1 cellular context compared by ENCODE assay signal in genomic region chr1:89822109-89822962, GRCh38.
TF ChIP-seq lines count a peak whose summit lies in the region.

No MANE protein-coding gene starts in this region.

TF ChIP-seq in K562, 482 proteins besides CTCF, POLR2A, EP300 and RAD21 (continued from another document and continues in another):
- TF ChIP-seq AFF4 (CRISPR knock-in tag; IDR thresholded peaks at IDR 0.05) (no peak), ZNF444 (CRISPR knock-in tag; IDR thresholded peaks at IDR 0.05) (no peak), DLX4 (CRISPR knock-in tag; IDR thresholded peaks at IDR 0.05) (no peak), ESRRB (CRISPR knock-in tag; IDR thresholded peaks at IDR 0.05; ENCODE audit: borderline replicate concordance) (no peak), SMC3 (conservative IDR thresholded peaks at IDR 0.05; ENCODE audit: insufficient read depth, low read depth, low read length) (no peak), ZBTB11 (CRISPR knock-in tag; IDR thresholded peaks at IDR 0.05) (no peak), ZNF239 (CRISPR knock-in tag; IDR thresholded peaks at IDR 0.05) (no peak), NR2F6 (CRISPR knock-in tag; IDR thresholded peaks at IDR 0.05) (no peak), SNAPC5 (CRISPR knock-in tag; IDR thresholded peaks at IDR 0.05) (no peak), MYBL2 (IDR thresholded peaks at IDR 0.05; ENCODE audit: low read depth) (no peak), MYBL2 (CRISPR knock-in tag; IDR thresholded peaks at IDR 0.05; ENCODE audit: borderline replicate concordance) (no peak), ZNF583 (CRISPR knock-in tag; IDR thresholded peaks at IDR 0.05) (no peak), SAP30 (IDR thresholded peaks at IDR 0.05; ENCODE audit: borderline replicate concordance, insufficient read depth, low read depth, low read length, poor library complexity, severe bottlenecking) (no peak), HSF4 (CRISPR knock-in tag; IDR thresholded peaks at IDR 0.05; ENCODE audit: borderline replicate concordance) (no peak), TFE3 (CRISPR knock-in tag; IDR thresholded peaks at IDR 0.05) (no peak), PTRF (tag; IDR thresholded peaks at IDR 0.05) (no peak), SIRT6 (IDR thresholded peaks at IDR 0.05; ENCODE audit: low read depth, low read length) (no peak), ZNF592 (IDR thresholded peaks at IDR 0.05) (0 out of 2 replicates have a peak, but pooled peaks have one; percentile 5), BRF1 (IDR thresholded peaks at IDR 0.05; ENCODE audit: borderline replicate concordance, extremely low read depth, insufficient read length) (no peak), SREBF2 (CRISPR knock-in tag; IDR thresholded peaks at IDR 0.05) (no peak), ZNF431 (CRISPR knock-in tag; IDR thresholded peaks at IDR 0.05) (no peak), ZNF696 (CRISPR knock-in tag; conservative IDR thresholded peaks at IDR 0.05) (no peak), ZNF232 (CRISPR knock-in tag; IDR thresholded peaks at IDR 0.05) (no peak), CAMTA2 (CRISPR knock-in tag; conservative IDR thresholded peaks at IDR 0.05) (no peak), MXD1 (CRISPR knock-in tag; IDR thresholded peaks at IDR 0.05; ENCODE audit: borderline replicate concordance, poor library complexity, severe bottlenecking) (no peak), NFIC (IDR thresholded peaks at IDR 0.05) (no peak), ZNF780A (CRISPR knock-in tag; IDR thresholded peaks at IDR 0.05) (no peak), NR1H2 (CRISPR knock-in tag; IDR thresholded peaks at IDR 0.05) (no peak), CBX2 (IDR thresholded peaks at IDR 0.05; ENCODE audit: insufficient read depth, low read length, poor library complexity, severe bottlenecking) (no peak), CREM (IDR thresholded peaks at IDR 0.05; ENCODE audit: low read depth) (no peak), ZNF766 (CRISPR knock-in tag; conservative IDR thresholded peaks at IDR 0.05) (no peak), ZMIZ1 (IDR thresholded peaks at IDR 0.05; ENCODE audit: low read depth in 2 of 2, low read length in 2 of 2) (0 out of 4 replicates have a peak, but pooled peaks of 1 of the 2 experiments have one; percentile 4), ZNF740 (CRISPR knock-in tag; IDR thresholded peaks at IDR 0.05) (no peak), ZNF740 (tag; IDR thresholded peaks at IDR 0.05) (no peak), MXI1 (IDR thresholded peaks at IDR 0.05; ENCODE audit: low read depth, low read length) (no peak), STAG1 (CRISPR knock-in tag; IDR thresholded peaks at IDR 0.05; ENCODE audit: borderline replicate concordance) (no peak), ZEB2 (IDR thresholded peaks at IDR 0.05) (no peak), RB1 (IDR thresholded peaks at IDR 0.05; ENCODE audit: low read depth) (no peak), IFI16 (CRISPR knock-in tag; IDR thresholded peaks at IDR 0.05) (no peak), NCOA2 (IDR thresholded peaks at IDR 0.05; ENCODE audit: partially characterized antibody in 2 of 2) (no peak), NR2C1 (IDR thresholded peaks at IDR 0.05) (no peak), NR2C1 (tag; IDR thresholded peaks at IDR 0.05) (no peak; the same call in 1 of the 2 replicates), HEY1 (CRISPR knock-in tag; IDR thresholded peaks at IDR 0.05; ENCODE audit: borderline replicate concordance) (no peak), TAF7 (tag; IDR thresholded peaks at IDR 0.05) (no peak), KDM5B (IDR thresholded peaks at IDR 0.05; ENCODE audit: insufficient replicate concordance, low read depth, low read length) (peak; percentile 45), MTA1 (IDR thresholded peaks at IDR 0.05; ENCODE audit: borderline replicate concordance) (no peak), ZNF134 (CRISPR knock-in tag; conservative IDR thresholded peaks at IDR 0.05) (no peak)
